8 cellular contexts compared by ENCODE assay signal in genomic region chr19:10870955-10871603, GRCh38. TPM values are rescaled to one million over a fixed set of nuclear protein-coding genes. Genes with fewer than 3 reads are reported as not detected.
DNase-seq lines count a peak whose midpoint lies in the region; ATAC-seq and TF ChIP-seq lines count a peak whose summit lies in the region.

Gene CARM1, plus strand, starts transcription at chr19:10871553. Its CDS starts 150 bp downstream, at chr19:10871703.

- peak within 1 kb of the TSS; percentile 91 for H2BK120ac ChIP-seq in mesenchymal stem cell (ENCODE audit: low read depth, low read length)

- CTCF ChIA-PET in Caco-2 (lab: Charles Lee): interaction anchor here (0.5 to 1.4 kb wide), 12 partner anchors 13 to 165 kb away, joined by 3 to 10 read pairs (median 3); partner anchors contain the start of genes DNM2 and TMED1

- H3K9me3 ChIP-seq in Caco-2 (no peaks in the 10 kb centered on the region), mesenchymal stem cell (ENCODE audit: control insufficient read depth, low read length) (no peaks in the 10 kb centered on the region)
- no peaks in the 10 kb centered on the region for H3K9me3 ChIP-seq in effector memory CD4-positive, alpha-beta T cell (ENCODE audit: control insufficient read depth, low read length)

- H3K4me3 ChIP-seq in Caco-2 (ENCODE audit: low read depth, low read length) (peak within 1 kb of the TSS; percentile 70), mesenchymal stem cell (ENCODE audit: insufficient read depth in 1 of 2, low read depth in 1 of 2, low read length in 2 of 2) (peak within 1 kb of the TSS; percentile 86 to 97)
- peak within 1 kb of the TSS; percentile 63 for H3K4me3 ChIP-seq in effector memory CD4-positive, alpha-beta T cell (ENCODE audit: insufficient read depth, low read depth, low read length, poor library complexity, severe bottlenecking)

- no peaks in the 10 kb centered on the region for H3K9me3 Mint-ChIP-seq in Caco-2 (ENCODE audit: unreplicated experiment)

- H3K9ac ChIP-seq in mesenchymal stem cell (ENCODE audit: low read length): peak within 1 kb of the TSS; percentile 90

- H3K18ac ChIP-seq in mesenchymal stem cell (ENCODE audit: low read depth in 1 of 2, low read length in 2 of 2): peak within 1 kb of the TSS; percentile 93 to 100

- H3K36me3 Mint-ChIP-seq in Caco-2 (ENCODE audit: insufficient read depth, unreplicated experiment): peaks cover 27% of the 10 kb centered on the region

- H2AK5ac ChIP-seq in mesenchymal stem cell (ENCODE audit: low read length, severe bottlenecking): no peak within 1 kb of the TSS

- H2AFZ ChIP-seq in mesenchymal stem cell (ENCODE audit: low read depth, low read length): peak within 1 kb of the TSS; percentile 90

- H4K91ac ChIP-seq in mesenchymal stem cell (ENCODE audit: low read length): peak within 1 kb of the TSS; percentile 90

- peaks cover 6% of the 10 kb centered on the region for H3K79me1 ChIP-seq in mesenchymal stem cell (replicated peaks; ENCODE audit: low read length, poor library complexity, severe bottlenecking)

- WGBS in mesenchymal stem cell: under 1% methylated on average over 33 of the region's 99 CpGs

- intact Hi-C loops in Caco-2 (cut with micrococcal nuclease; ENCODE audit: unreplicated experiment): loop anchor here (1.0 kb wide), 1 partner anchor 35 kb away; the partner anchor contains the start of gene TMED1

- no TSS peak for BruUV-seq in Caco-2 (replicated peaks; lab: Mats Ljungman, UMichigan)

- peak within 1 kb of the TSS in 1 of 2 experiments; percentile 96 for H3K23ac ChIP-seq in mesenchymal stem cell (ENCODE audit: low read length in 2 of 2)

- peak within 1 kb of the TSS in 1 of 2 experiments; percentile 100 for H3K14ac ChIP-seq in mesenchymal stem cell (ENCODE audit: low read length in 2 of 2)

- peak within 1 kb of the TSS; percentile 80 for H2BK5ac ChIP-seq in mesenchymal stem cell (ENCODE audit: low read depth, low read length, poor library complexity, severe bottlenecking)

- H2BK15ac ChIP-seq in mesenchymal stem cell (ENCODE audit: low read depth, poor library complexity, severe bottlenecking): peak within 1 kb of the TSS; percentile 89

- H3K4me2 ChIP-seq in mesenchymal stem cell (ENCODE audit: low read length, poor library complexity, severe bottlenecking): peak within 1 kb of the TSS; percentile 95

- no peaks in the 10 kb centered on the region for H3K4me1 Mint-ChIP-seq in Caco-2 (ENCODE audit: low read depth, unreplicated experiment)

- peak within 1 kb of the TSS; percentile 52 to 83 for H2BK12ac ChIP-seq in mesenchymal stem cell (ENCODE audit: low read length in 2 of 2)

- H3K27me3 Mint-ChIP-seq in Caco-2 (ENCODE audit: insufficient read depth, unreplicated experiment): no peaks in the 10 kb centered on the region

- H3K4me1 ChIP-seq in Caco-2: peaks cover 22% of the 10 kb centered on the region
- H3K4me1 ChIP-seq in effector memory CD4-positive, alpha-beta T cell (ENCODE audit: control insufficient read depth, insufficient read depth, low read length, poor library complexity, severe bottlenecking): peaks cover 9% of the 10 kb centered on the region
- peaks cover 7% of the 10 kb centered on the region for H3K4me1 ChIP-seq in mesenchymal stem cell (ENCODE audit: control insufficient read depth, insufficient read depth, low read depth, low read length)

- POLR2A ChIA-PET in Caco-2 (lab: Charles Lee): interaction anchor here (0.6 to 1.0 kb wide), 2 partner anchors 35 to 57 kb away, joined by 3 to 4 read pairs; partner anchors contain the start of gene TMED1

- H3K4me3 Mint-ChIP-seq in Caco-2 (ENCODE audit: unreplicated experiment): peak within 1 kb of the TSS; percentile 92

- peak within 1 kb of the TSS; percentile 46 for H3K27ac ChIP-seq in effector memory CD4-positive, alpha-beta T cell (ENCODE audit: insufficient read depth, low read length, poor library complexity, severe bottlenecking)
- H3K27ac ChIP-seq in mesenchymal stem cell (ENCODE audit: low read length, poor library complexity, severe bottlenecking): peak within 1 kb of the TSS; percentile 77

- H3K36me3 ChIP-seq in Caco-2 (ENCODE audit: control insufficient read depth, insufficient read depth, low read length): no peaks in the 10 kb centered on the region
- H3K36me3 ChIP-seq in effector memory CD4-positive, alpha-beta T cell (ENCODE audit: control insufficient read depth, insufficient read depth, low read length): no peaks in the 10 kb centered on the region
- H3K36me3 ChIP-seq in mesenchymal stem cell (ENCODE audit: control insufficient read depth in 1 of 2, insufficient read depth in 2 of 2, low read depth in 1 of 2, low read length in 2 of 2): no peaks in the 10 kb centered on the region

- peak within 1 kb of the TSS; percentile 47 to 98 for H3K4ac ChIP-seq in mesenchymal stem cell (ENCODE audit: low read depth in 1 of 2, low read length in 2 of 2)

- TF ChIP-seq CTCF in Caco-2 (IDR thresholded peaks at IDR 0.05; ENCODE audit: insufficient read depth in 1 of 2, low read depth in 1 of 2, low read length in 1 of 2, severe bottlenecking in 1 of 2, unreplicated experiment in 1 of 2): peak; percentile 32 to 51

- peak within 1 kb of the TSS; percentile 88 for H3K27ac Mint-ChIP-seq in Caco-2 (ENCODE audit: unreplicated experiment)

- H3K27me3 ChIP-seq in Caco-2 (replicated peaks; ENCODE audit: control insufficient read depth, insufficient read depth, low read length) (no peaks in the 10 kb centered on the region), mesenchymal stem cell (ENCODE audit: control insufficient read depth in 1 of 2, insufficient read depth in 1 of 2, low read length in 2 of 2) (no peaks in the 10 kb centered on the region)
- no peaks in the 10 kb centered on the region for H3K27me3 ChIP-seq in effector memory CD4-positive, alpha-beta T cell (replicated peaks; ENCODE audit: control insufficient read depth, insufficient read depth, low read length, poor library complexity, severe bottlenecking)

- peak within 1 kb of the TSS; percentile 99 for H4K8ac ChIP-seq in mesenchymal stem cell (ENCODE audit: low read length)

- peak; percentile 74 for ATAC-seq in GM21381 (IDR thresholded peaks at IDR 0.05; ENCODE audit: unreplicated experiment)

- DNase-seq in Caco-2: peak; percentile 98 to 99
- peak; percentile 70 to 100 (median 100) for DNase-seq in HUDEP-2 (lab: John Stamatoyannopoulos, UW; ENCODE audit: unreplicated experiment in 76 of 76)
- DNase-seq in NOMO-1 treated with DMSO at 0.1 percent for 48 hours (lab: John Stamatoyannopoulos, UW; ENCODE audit: unreplicated experiment): peak; percentile 98
- DNase-seq in activated CD8-positive, alpha-beta memory T cell treated with anti-CD3 and anti-CD28 coated beads for 4 hours (ENCODE audit: low read depth in 2 of 2): peak; percentile 98 to 99
- DNase-seq in effector memory CD4-positive, alpha-beta T cell: peak; percentile 99 to 100 (median 99)
- DNase-seq in mesenchymal stem cell: peak; percentile 96
- peak; percentile 95 for DNase-seq in stimulated activated CD8-positive, alpha-beta memory T cell treated with anti-CD3 and anti-CD28 coated beads, Interleukin-12 subunit alpha, Interleukin-12 subunit beta, amount 100 ng/mL, for 24 hours (ENCODE audit: extremely low read depth)

RNA-seq across cellular contexts. Expression of gene CARM1, which starts in this region (rescaled TPM):
- 97.9 and 98.4 TPM in 2 replicates for total RNA-seq in Caco-2 (2022)
- polyA plus RNA-seq in mesenchymal stem cell (2013, experiment 1 of 2): 83.5 TPM
- 82.1 TPM for polyA plus RNA-seq in mesenchymal stem cell (2013, experiment 2 of 2)

Comparison
In these comparisons a context has a peak if more than half of its experiments do, and no peak if none do; other contexts are left out.
1. Peak in every context shown above with its lines: DNase-seq, ATAC-seq, H3K4me3 ChIP-seq and H3K27ac ChIP-seq.